In genomic region chr13:114054830-114055439, GRCh38 we compare ENCODE assay signal across 23 cellular contexts.
A peak's percentile ranks its signal among the peaks of the same experiment; 100 is the strongest.
DNase-seq lines count a peak whose midpoint lies in the region; ATAC-seq and TF ChIP-seq lines count a peak whose summit lies in the region.
"Had no signal": no experiment of that assay in that cellular context is flagged by ENCODE, and none has a peak within 500 bp of the region (broad histone marks: within the 10 kb centered on the region; RNA-seq: fewer than 3 reads in every experiment).

No MANE protein-coding gene starts in this region.

- peak overlapping the region; percentile 41 for H3K27ac Mint-ChIP-seq in activated T-cell treated with anti-CD3 and anti-CD28 coated beads, Interleukin-2, amount 50 U/mL, for 24 hours
- no peak overlapping the region for H3K27ac Mint-ChIP-seq in activated T-cell treated with anti-CD3 and anti-CD28 coated beads, Interleukin-2, amount 50 U/mL, for 72 hours
- no peak overlapping the region for H3K27ac Mint-ChIP-seq in endodermal cell
- H3K27ac Mint-ChIP-seq: activated naive CD4-positive, alpha-beta T cell treated with anti-CD3 and anti-CD28 coated beads, Interleukin-2, amount 50 U/mL, for 72 hours; stimulated activated naive CD8-positive, alpha-beta T cell treated with anti-CD3 and anti-CD28 coated beads, Interleukin-15, Interleukin-2, amounts not matched to agents 100 ng/mL and 50 ng/mL, for 24 hours; T-helper 1 cell treated with Interleukin-12 subunit alpha and Interleukin-12 subunit beta and Interleukin-4 antibody, amounts not matched to agents 30 μg/mL and 1 μg/mL, for 36 hours had no signal

- no peaks in the 10 kb centered on the region for H3K27me3 ChIP-seq in endodermal cell (ENCODE audit: control insufficient read depth, insufficient read depth, low read length, poor library complexity, severe bottlenecking)
- H3K27me3 ChIP-seq: Peyer's patch, tibial nerve had no signal

- no peak overlapping the region for H3K4me3 Mint-ChIP-seq in activated T-cell treated with anti-CD3 and anti-CD28 coated beads, Interleukin-2, amount 50 U/mL, for 24 hours
- no peak overlapping the region for H3K4me3 Mint-ChIP-seq in activated T-cell treated with anti-CD3 and anti-CD28 coated beads, Interleukin-2, amount 50 U/mL, for 72 hours
- no peak overlapping the region for H3K4me3 Mint-ChIP-seq in endodermal cell
- H3K4me3 Mint-ChIP-seq: stimulated activated naive CD8-positive, alpha-beta T cell treated with anti-CD3 and anti-CD28 coated beads, Interleukin-15, Interleukin-2, amounts not matched to agents 100 ng/mL and 50 ng/mL, for 24 hours; T-helper 1 cell treated with Interleukin-12 subunit alpha and Interleukin-12 subunit beta and Interleukin-4 antibody, amounts not matched to agents 30 μg/mL and 1 μg/mL, for 36 hours had no signal

- H3K36me3 ChIP-seq in endodermal cell (ENCODE audit: control insufficient read depth, insufficient read depth, low read length) = no peaks in the 10 kb centered on the region

- no peaks in the 10 kb centered on the region for H3K9me3 ChIP-seq in endodermal cell (ENCODE audit: control insufficient read depth, low read length)
- H3K9me3 ChIP-seq: Peyer's patch, tibial nerve had no signal

- no peaks in the 10 kb centered on the region for H3K27me3 Mint-ChIP-seq in activated T-cell treated with anti-CD3 and anti-CD28 coated beads, Interleukin-2, amount 50 U/mL, for 24 hours
- H3K27me3 Mint-ChIP-seq in activated T-cell treated with anti-CD3 and anti-CD28 coated beads, Interleukin-2, amount 50 U/mL, for 72 hours (ENCODE audit: low read depth) = no peaks in the 10 kb centered on the region
- H3K27me3 Mint-ChIP-seq in endodermal cell (ENCODE audit: insufficient read depth) = no peaks in the 10 kb centered on the region
- H3K27me3 Mint-ChIP-seq: stimulated activated naive CD8-positive, alpha-beta T cell treated with anti-CD3 and anti-CD28 coated beads, Interleukin-15, Interleukin-2, amounts not matched to agents 100 ng/mL and 50 ng/mL, for 24 hours had no signal

- no peak for DNase-seq in activated T-cell treated with anti-CD3 and anti-CD28 coated beads, Interleukin-2, amount 50 U/mL, for 24 hours
- no peak for DNase-seq in activated T-cell treated with anti-CD3 and anti-CD28 coated beads, Interleukin-2, amount 50 U/mL, for 72 hours
- DNase-seq in MV-4-11 (lab: John Stamatoyannopoulos, UW) (peak; percentile 51), endodermal cell (no peak), substantia nigra (lab: John Stamatoyannopoulos, UW) (no peak), hepatic stellate cell (ENCODE audit: low spot score) (no peak), globus pallidus (ENCODE audit: low spot score) (no peak), DMS 273 treated with DMSO at 0.1 percent for 48 hours (lab: John Stamatoyannopoulos, UW) (no peak)
- DNase-seq: activated CD4-positive, alpha-beta T cell treated with anti-CD3 and anti-CD28 coated beads for 4 hours; AML-193; DMS79; erythroblast; GF-D8; GOT3; KG1; NCI-H146; NCI-H2171; NCI-H524; Peyer's patch had no signal

- H3K9ac ChIP-seq in endodermal cell (ENCODE audit: extremely low read depth, low read length, poor library complexity, severe bottlenecking) = no peak overlapping the region

- H3K36me3 Mint-ChIP-seq in activated T-cell treated with anti-CD3 and anti-CD28 coated beads, Interleukin-2, amount 50 U/mL, for 24 hours (ENCODE audit: low read depth) = peaks cover 62% of the 10 kb centered on the region
- H3K36me3 Mint-ChIP-seq in activated T-cell treated with anti-CD3 and anti-CD28 coated beads, Interleukin-2, amount 50 U/mL, for 72 hours (ENCODE audit: insufficient read depth in 2 of 2) = peaks cover 2 to 4% of the 10 kb centered on the region in 2 donors
- peaks cover 4% of the 10 kb centered on the region for H3K36me3 Mint-ChIP-seq in endodermal cell (ENCODE audit: low read depth)

- peaks cover 65% of the 10 kb centered on the region for H3K4me1 Mint-ChIP-seq in activated T-cell treated with anti-CD3 and anti-CD28 coated beads, Interleukin-2, amount 50 U/mL, for 24 hours (ENCODE audit: low read depth)
- H3K4me1 Mint-ChIP-seq in activated T-cell treated with anti-CD3 and anti-CD28 coated beads, Interleukin-2, amount 50 U/mL, for 72 hours (ENCODE audit: low read depth) = peaks cover 31% of the 10 kb centered on the region
- H3K4me1 Mint-ChIP-seq in endodermal cell = no peaks in the 10 kb centered on the region

- no peak for TF ChIP-seq CTCF in endodermal cell (conservative IDR thresholded peaks at IDR 0.05)

- no peaks in the 10 kb centered on the region for H3K4me1 ChIP-seq in endodermal cell (ENCODE audit: control insufficient read depth, insufficient read depth, low read length)

- no peak for ATAC-seq in activated T-cell treated with anti-CD3 and anti-CD28 coated beads, Interleukin-2, amount 50 U/mL, for 72 hours (replicated peaks in 1 of 2)
- ATAC-seq: activated naive CD4-positive, alpha-beta T cell treated with anti-CD3 and anti-CD28 coated beads, Interleukin-2, amount 50 U/mL, for 72 hours had no signal

- 93 to 95% methylated on average over 20 to 24 of the region's 24 CpGs for WGBS in endodermal cell (ENCODE audit: insufficient coverage in 1 of 2, insufficient read length in 1 of 2), 2 experiments

- H3K4me3 ChIP-seq in endodermal cell (ENCODE audit: low read length) = no peak overlapping the region
- H3K4me3 ChIP-seq: Peyer's patch, tibial nerve had no signal

- H3K9me3 Mint-ChIP-seq in activated T-cell treated with anti-CD3 and anti-CD28 coated beads, Interleukin-2, amount 50 U/mL, for 24 hours = no peaks in the 10 kb centered on the region
- H3K9me3 Mint-ChIP-seq in activated T-cell treated with anti-CD3 and anti-CD28 coated beads, Interleukin-2, amount 50 U/mL, for 72 hours = no peaks in the 10 kb centered on the region
- H3K9me3 Mint-ChIP-seq in endodermal cell = no peaks in the 10 kb centered on the region
- H3K9me3 Mint-ChIP-seq: activated naive CD4-positive, alpha-beta T cell treated with anti-CD3 and anti-CD28 coated beads, Interleukin-2, amount 50 U/mL, for 72 hours; stimulated activated naive CD8-positive, alpha-beta T cell treated with anti-CD3 and anti-CD28 coated beads, Interleukin-15, Interleukin-2, amounts not matched to agents 100 ng/mL and 50 ng/mL, for 24 hours; T-helper 1 cell treated with Interleukin-12 subunit alpha and Interleukin-12 subunit beta and Interleukin-4 antibody, amounts not matched to agents 30 μg/mL and 1 μg/mL, for 36 hours had no signal

- peak overlapping the region; percentile 16 for H3K27ac ChIP-seq in endodermal cell (ENCODE audit: low read depth, low read length)
- peak overlapping the region; percentile 55 for H3K27ac ChIP-seq in substantia nigra (ENCODE audit: low read depth, low read length, poor library complexity, severe bottlenecking)
- H3K27ac ChIP-seq: Peyer's patch, tibial nerve had no signal
